34 cellular contexts compared by ENCODE assay signal in the genomic region with DNA sequence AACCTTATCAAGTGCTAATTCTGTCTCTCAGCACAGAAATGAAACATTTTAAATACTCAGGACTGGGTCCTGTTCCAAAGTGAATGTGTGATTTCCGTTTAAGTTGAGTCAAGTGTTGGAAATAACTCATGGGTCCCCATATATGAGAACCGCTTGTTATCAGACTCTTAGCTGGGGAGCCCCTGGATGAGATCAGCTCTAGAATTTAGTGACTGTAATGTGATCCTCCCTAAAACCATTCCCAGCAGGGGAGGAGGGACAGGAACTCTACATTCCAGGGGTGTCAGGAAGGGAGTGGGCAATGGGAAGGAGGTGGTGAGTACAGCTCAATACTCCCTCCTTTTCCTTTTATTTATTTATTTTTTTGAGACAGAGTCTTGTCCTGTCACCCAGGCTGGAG. TPM values are rescaled to one million over a fixed set of nuclear protein-coding genes. Genes with fewer than 3 reads are reported as not detected.
"Had no signal": no experiment of that assay in that cellular context is flagged by ENCODE, and none has a peak within 500 bp of the region (broad histone marks: within the 10 kb centered on the region; RNA-seq: fewer than 3 reads in every experiment).

No MANE protein-coding gene starts in this region.

- H3K79me2 ChIP-seq: hepatocyte had no signal

- H3K27ac ChIP-seq: coronary artery, esophagus muscularis mucosa, foreskin keratinocyte, gastroesophageal sphincter, heart left ventricle, hepatocyte, prostate gland, right atrium auricular region, stomach, thyroid gland had no signal

- FAIRE-seq: endothelial cell of umbilical vein had no signal

- H3K9me3 ChIP-seq: esophagus muscularis mucosa, gastroesophageal sphincter, heart left ventricle, prostate gland, right atrium auricular region, stomach, thyroid gland had no signal

- H3K36me3 ChIP-seq: esophagus muscularis mucosa, gastroesophageal sphincter, heart left ventricle, prostate gland, right atrium auricular region, stomach, thyroid gland had no signal

- H3K4me3 ChIP-seq: coronary artery, esophagus muscularis mucosa, gastroesophageal sphincter, heart left ventricle, hepatocyte, prostate gland, right atrium auricular region, smooth muscle cell, stomach, thyroid gland had no signal

- H2AFZ ChIP-seq: hepatocyte had no signal

- H3K4me3 Mint-ChIP-seq: immature natural killer cell; naive thymus-derived CD4-positive, alpha-beta T cell; nephron had no signal

- ATAC-seq: foreskin keratinocyte; gastroesophageal sphincter; naive thymus-derived CD4-positive, alpha-beta T cell; sciatic nerve had no signal

- DNase-seq: dermis blood vessel endothelial cell; effector memory CD4-positive, alpha-beta T cell; foreskin keratinocyte; heart left ventricle; immature natural killer cell; islet precursor cell; kidney glomerular epithelial cell; mesendoderm; midbrain; naive thymus-derived CD4-positive, alpha-beta T cell; nucleus accumbens; stimulated activated CD4-positive, alpha-beta T cell treated with anti-CD3 and anti-CD28 coated beads, Interleukin-12 subunit alpha, Interleukin-12 subunit beta, amount 100 ng/mL, for 4 hours; stimulated activated CD4-positive, alpha-beta T cell treated with anti-CD3 and anti-CD28 coated beads, Interleukin-1b, Interleukin-23, amount 100 ng/mL, for 48 hours; stimulated activated CD4-positive, alpha-beta T cell treated with anti-CD3 and anti-CD28 coated beads, Interleukin-4, amount 100 ng/mL, for 1 hour; stimulated activated CD8-positive, alpha-beta memory T cell treated with anti-CD3 and anti-CD28 coated beads, Interleukin-4, amount 100 ng/mL, for 48 hours; stimulated activated naive CD4-positive, alpha-beta T cell treated with Interleukin-2 at 50 U/mL for 16 hours; stomach; thyroid gland; trophoblast cell had no signal

- H3K9me3 Mint-ChIP-seq: immature natural killer cell; naive thymus-derived CD4-positive, alpha-beta T cell; nephron had no signal

- H3K27ac Mint-ChIP-seq: immature natural killer cell; naive thymus-derived CD4-positive, alpha-beta T cell; nephron had no signal

- H3K4me1 Mint-ChIP-seq: immature natural killer cell; naive thymus-derived CD4-positive, alpha-beta T cell; nephron had no signal

- H3K4me1 ChIP-seq: gastroesophageal sphincter, prostate gland, right atrium auricular region, stomach, thyroid gland had no signal

- H3K4me2 ChIP-seq: hepatocyte, smooth muscle cell had no signal

- H3K27me3 ChIP-seq: esophagus muscularis mucosa, gastroesophageal sphincter, heart left ventricle, right atrium auricular region, stomach, thyroid gland had no signal

- H3K36me3 Mint-ChIP-seq: immature natural killer cell; naive thymus-derived CD4-positive, alpha-beta T cell had no signal

RNA-seq across cellular contexts. Expression of gene OTOA, which starts 37.5 kb away (rescaled TPM):
- total RNA-seq: dermis blood vessel endothelial cell, epithelial cell of proximal tubule, lower leg skin, right atrium auricular region, smooth muscle cell had no signal
- polyA plus RNA-seq: endothelial cell of umbilical vein, fibroblast of lung, hepatocyte, immature natural killer cell, smooth muscle cell had no signal

RNA-seq across cellular contexts. Expression of gene IGSF6, which starts 48.9 kb away (rescaled TPM):
- total RNA-seq: dermis blood vessel endothelial cell, endothelial cell of umbilical vein, epithelial cell of proximal tubule, fibroblast of lung, lung microvascular endothelial cell, osteocyte, smooth muscle cell had no signal
- polyA plus RNA-seq: endothelial cell of umbilical vein, fibroblast of lung had no signal
